26 cellular contexts compared by ENCODE assay signal in the genomic region with DNA sequence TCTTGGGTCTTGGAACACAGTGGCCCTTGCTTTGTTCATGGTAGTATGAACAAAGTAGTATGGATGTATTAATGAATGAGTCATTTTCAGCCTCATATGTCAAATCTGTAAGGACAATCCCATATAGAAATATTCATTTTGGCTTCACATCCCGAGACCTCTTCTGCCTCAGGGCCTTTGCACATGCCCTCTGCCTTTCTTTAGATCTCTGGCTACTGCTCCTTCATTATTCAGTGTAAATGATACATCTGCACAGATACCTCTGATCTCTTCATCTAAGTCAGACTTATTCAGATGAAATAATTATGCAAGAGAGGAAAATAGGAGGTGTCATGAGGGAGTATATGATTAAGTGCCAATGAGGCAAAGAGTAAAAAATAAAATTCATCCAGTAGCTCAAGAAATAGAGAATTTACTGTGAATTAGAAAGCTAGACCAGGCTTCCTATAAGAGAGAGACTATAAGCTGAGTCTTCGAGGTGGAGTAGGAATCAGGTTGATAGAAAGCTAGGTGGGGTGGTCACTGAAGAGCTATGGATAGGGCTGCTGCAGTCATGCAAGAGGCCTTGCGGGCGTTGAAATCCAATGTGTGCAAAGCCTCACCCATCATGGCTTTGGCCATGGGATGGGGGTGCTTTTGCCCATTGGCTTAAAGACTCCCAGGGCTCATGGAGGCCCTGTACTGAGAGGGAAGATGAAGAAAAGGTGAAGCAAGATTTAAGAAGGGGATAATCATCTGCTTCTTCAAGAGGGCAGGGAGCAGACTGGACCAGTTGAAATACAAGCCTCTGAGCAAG.
"Had no signal": no experiment of that assay in that cellular context is flagged by ENCODE, and none has a peak within 500 bp of the region (broad histone marks: within the 10 kb centered on the region; RNA-seq: fewer than 3 reads in every experiment).

No MANE protein-coding gene starts in this region.

- DNase-seq: activated B cell treated with CpG ODN at 0.5 μM for 24 hours; activated CD4-positive, alpha-beta T cell treated with anti-CD3 and anti-CD28 coated beads for 36 hours; activated CD4-positive, alpha-beta T cell treated with anti-CD3 and anti-CD28 coated beads, Interleukin-2, amount 50 U/mL, for 4 hours; activated effector memory CD4-positive, alpha-beta T cell treated with anti-CD3 and anti-CD28 coated beads, Interleukin-2, amount 50 U/mL, for 16 hours; activated naive CD4-positive, alpha-beta T cell treated with anti-CD3 and anti-CD28 coated beads, Interleukin-2, amount 50 U/mL, for 16 hours; activated naive CD8-positive, alpha-beta T cell treated with anti-CD3 and anti-CD28 coated beads, Interleukin-2, amount 50 U/mL, for 24 hours; activated T-cell treated with anti-CD3 and anti-CD28 coated beads, Interleukin-2, amount 50 U/mL, for 1 hour; effector memory CD4-positive, alpha-beta T cell; glutamatergic neuron; left cardiac atrium; mammary epithelial cell; occipital lobe; posterior cingulate gyrus; right cardiac atrium; stimulated activated CD4-positive, alpha-beta T cell treated with anti-CD3 and anti-CD28 coated beads, Interleukin-15, amount 100 ng/mL, for 24 hours; stimulated activated CD4-positive, alpha-beta T cell treated with anti-CD3 and anti-CD28 coated beads, Interleukin-2, amount 100 ng/mL, for 24 hours; stimulated activated naive CD4-positive, alpha-beta T cell; T-helper 1 cell; trophoblast cell had no signal

- H3K36me3 ChIP-seq: breast epithelium, thoracic aorta, vagina had no signal

- ATAC-seq: activated CD4-positive, alpha-beta T cell treated with anti-CD3 and anti-CD28 coated beads for 36 hours; activated naive CD8-positive, alpha-beta T cell treated with anti-CD3 and anti-CD28 coated beads, Interleukin-2, amount 50 U/mL, for 24 hours; left cardiac atrium; right cardiac atrium had no signal

- H3K27me3 ChIP-seq: breast epithelium, vagina had no signal

- H3K27ac Mint-ChIP-seq: activated B cell treated with CpG ODN at 0.5 μM for 24 hours; activated CD4-positive, alpha-beta T cell treated with anti-CD3 and anti-CD28 coated beads for 36 hours; activated naive CD8-positive, alpha-beta T cell treated with anti-CD3 and anti-CD28 coated beads, Interleukin-2, amount 50 U/mL, for 24 hours; activated T-helper 1 cell treated with anti-CD3 and anti-CD28 coated beads, Interleukin-12 subunit alpha, Interleukin-12 subunit beta, Interleukin-2, Interleukin-4 antibody, amounts not matched to agents 30 ng/mL and 10 ng/mL and 1 ng/mL, durations not matched to agents 14 hours and 24 hours and 36 hours; T-helper 2 cell treated with Interferon-gamma antibody and Interleukin-4, amounts not matched to agents 5 μg/mL and 100 μg/mL, for 36 hours had no signal

- H3K27ac ChIP-seq: breast epithelium, hepatocyte, thoracic aorta, vagina had no signal

- H3K9me3 Mint-ChIP-seq: activated B cell treated with CpG ODN at 0.5 μM for 24 hours; activated naive CD8-positive, alpha-beta T cell treated with anti-CD3 and anti-CD28 coated beads, Interleukin-2, amount 50 U/mL, for 24 hours; activated T-helper 1 cell treated with anti-CD3 and anti-CD28 coated beads, Interleukin-12 subunit alpha, Interleukin-12 subunit beta, Interleukin-2, Interleukin-4 antibody, amounts not matched to agents 30 ng/mL and 10 ng/mL and 1 ng/mL, durations not matched to agents 14 hours and 24 hours and 36 hours; central memory CD8-positive, alpha-beta T cell; T-helper 2 cell treated with Interferon-gamma antibody and Interleukin-4, amounts not matched to agents 5 μg/mL and 100 μg/mL, for 36 hours had no signal

- H2AFZ ChIP-seq: hepatocyte had no signal

- H3K27me3 Mint-ChIP-seq: central memory CD8-positive, alpha-beta T cell had no signal

- H3K4me2 ChIP-seq: hepatocyte had no signal

- H3K4me3 Mint-ChIP-seq: activated B cell treated with CpG ODN at 0.5 μM for 24 hours; activated CD4-positive, alpha-beta T cell treated with anti-CD3 and anti-CD28 coated beads for 36 hours; activated naive CD8-positive, alpha-beta T cell treated with anti-CD3 and anti-CD28 coated beads, Interleukin-2, amount 50 U/mL, for 24 hours; activated T-helper 1 cell treated with anti-CD3 and anti-CD28 coated beads, Interleukin-12 subunit alpha, Interleukin-12 subunit beta, Interleukin-2, Interleukin-4 antibody, amounts not matched to agents 30 ng/mL and 10 ng/mL and 1 ng/mL, durations not matched to agents 14 hours and 24 hours and 36 hours; central memory CD8-positive, alpha-beta T cell; T-helper 2 cell treated with Interferon-gamma antibody and Interleukin-4, amounts not matched to agents 5 μg/mL and 100 μg/mL, for 36 hours had no signal

- H3K9me3 ChIP-seq: breast epithelium, thoracic aorta, vagina had no signal

- H3K4me3 ChIP-seq: breast epithelium, hepatocyte, thoracic aorta, vagina had no signal
